8 cellular contexts compared by ENCODE assay signal in the genomic region with DNA sequence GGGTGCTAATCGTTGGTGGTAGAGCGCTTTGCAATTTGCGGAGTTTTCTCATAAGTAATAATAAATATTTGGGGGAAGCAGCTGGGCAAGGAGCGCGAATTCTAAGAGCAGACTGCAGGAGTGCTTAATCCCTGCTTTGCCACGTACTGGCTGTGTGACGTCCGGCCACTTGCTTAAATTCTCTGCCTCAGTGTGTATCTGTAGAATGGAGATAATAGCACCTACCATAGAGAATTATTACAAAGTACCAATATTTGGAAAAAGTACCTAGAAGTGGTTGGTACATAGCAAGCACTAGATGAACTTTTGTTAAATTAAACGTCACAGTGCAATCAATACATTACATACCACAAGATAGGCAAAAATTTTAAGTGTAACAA. TPM values are rescaled to one million over a fixed set of nuclear protein-coding genes. Genes with fewer than 3 reads are reported as not detected.
DNase-seq lines count a peak whose midpoint lies in the region; ATAC-seq, FAIRE-seq and TF ChIP-seq lines count a peak whose summit lies in the region.

No MANE protein-coding gene starts in this region.

- peak overlapping the region; percentile 95 for H3K27ac ChIP-seq in CD4-positive, CD25-positive, alpha-beta regulatory T cell (ENCODE audit: insufficient read depth, low read length, poor library complexity, severe bottlenecking)
- peak overlapping the region; percentile 54 to 83 for H3K27ac ChIP-seq in kidney (ENCODE audit: low read depth in 2 of 2, low read length in 2 of 2)
- H3K27ac ChIP-seq in testis, result peak overlapping the region; percentile 71 to 96

- no peaks in the 10 kb centered on the region for H3K9me3 Mint-ChIP-seq in CD4-positive, CD25-positive, alpha-beta regulatory T cell

- H3K4me3 ChIP-seq in CD4-positive, CD25-positive, alpha-beta regulatory T cell (ENCODE audit: low read depth, low read length), result peak overlapping the region; percentile 88
- peak overlapping the region; percentile 89 for H3K4me3 ChIP-seq in astrocyte of the cerebellum (ENCODE audit: low read depth, low read length)
- H3K4me3 ChIP-seq in kidney (ENCODE audit: low read length in 2 of 2), result peak overlapping the region; percentile 93
- peak overlapping the region; percentile 90 to 99 for H3K4me3 ChIP-seq in testis

- peak overlapping the region; percentile 43 for H3K9ac ChIP-seq in kidney (ENCODE audit: low read length in 2 of 2)

- intact Hi-C loops in kidney (cut with DNase I) (no loop called here), testis (cut with DNase I; ENCODE audit: low total_unique reads) (no loop called here), posterior cingulate gyrus (cut with DNase I) (loop anchor here (1.0 to 10.0 kb wide), 2 partner anchors 82 to 215 kb away; a partner anchor contains a TSS)

- H3K9me3 ChIP-seq in CD4-positive, CD25-positive, alpha-beta regulatory T cell (ENCODE audit: control insufficient read depth in 2 of 2, low read length in 2 of 2), result no peaks in the 10 kb centered on the region
- H3K9me3 ChIP-seq in kidney (ENCODE audit: control insufficient read depth in 1 of 2, low read length in 2 of 2) (no peaks in the 10 kb centered on the region), testis (no peaks in the 10 kb centered on the region)

- ATAC-seq in CD4-positive, CD25-positive, alpha-beta regulatory T cell (ENCODE audit: low read depth in 2 of 2), result no peak
- ATAC-seq in GM19467 (IDR thresholded peaks at IDR 0.05; ENCODE audit: unreplicated experiment) (peak; percentile 21), HG03469 (IDR thresholded peaks at IDR 0.05; ENCODE audit: unreplicated experiment) (peak; percentile 16)

- FAIRE-seq in kidney (lab: Jason Lieb, UNC), result no peak

- H3K27ac Mint-ChIP-seq in CD4-positive, CD25-positive, alpha-beta regulatory T cell, result peak overlapping the region in 2 of 3 donors; percentile 97 to 98

- TF ChIP-seq POLR2A in testis (IDR thresholded peaks at IDR 0.05), result no peak

- TF ChIP-seq CTCF in astrocyte of the cerebellum (IDR thresholded peaks at IDR 0.05; ENCODE audit: low read depth, low read length, missing control alignments) (no peak), kidney (IDR thresholded peaks at IDR 0.05; ENCODE audit: borderline replicate concordance, extremely low read depth, insufficient read depth) (no peak), testis (IDR thresholded peaks at IDR 0.05) (no peak)

- DNase-seq in CD4-positive, CD25-positive, alpha-beta regulatory T cell, result no peak
- DNase-seq in astrocyte of the cerebellum (ENCODE audit: low read depth), result no peak
- no peak for DNase-seq in kidney
- no peak for DNase-seq in testis
- DNase-seq in posterior cingulate gyrus, result no peak
- no peak for DNase-seq in T-helper 9 cell

- no peaks in the 10 kb centered on the region for H3K27me3 ChIP-seq in CD4-positive, CD25-positive, alpha-beta regulatory T cell (ENCODE audit: control insufficient read depth, insufficient read depth, low read length)
- H3K27me3 ChIP-seq in testis, result no peaks in the 10 kb centered on the region

- H3K36me3 ChIP-seq in CD4-positive, CD25-positive, alpha-beta regulatory T cell (ENCODE audit: control insufficient read depth, insufficient read depth, low read length), result peaks cover 3% of the 10 kb centered on the region
- H3K36me3 ChIP-seq in kidney (ENCODE audit: control insufficient read depth in 1 of 2, insufficient read depth in 2 of 2, low read length in 2 of 2) (no peaks in the 10 kb centered on the region), testis (ENCODE audit: low read depth, missing control alignments) (no peaks in the 10 kb centered on the region)

- no peaks in the 10 kb centered on the region for H3K36me3 Mint-ChIP-seq in CD4-positive, CD25-positive, alpha-beta regulatory T cell

- in situ Hi-C loops in astrocyte of the cerebellum (cut with HindIII; ENCODE audit: low sequenced_read_pairs), result no loop called here

- WGBS in testis, 2 donors, result 1% methylated on average over 9 of the region's 9 CpGs

- H3K4me1 Mint-ChIP-seq in CD4-positive, CD25-positive, alpha-beta regulatory T cell, result peaks cover 14 to 31% (median 19%) of the 10 kb centered on the region in 4 donors

- no peak overlapping the region for H3K4me3 Mint-ChIP-seq in CD4-positive, CD25-positive, alpha-beta regulatory T cell

- peaks cover 43% of the 10 kb centered on the region for H3K4me1 ChIP-seq in CD4-positive, CD25-positive, alpha-beta regulatory T cell (ENCODE audit: control insufficient read depth, insufficient read depth, low read length, poor library complexity, severe bottlenecking)
- H3K4me1 ChIP-seq in kidney (ENCODE audit: control insufficient read depth in 1 of 2, insufficient read depth in 1 of 2, low read depth in 1 of 2, low read length in 2 of 2) (peaks cover 11 to 12% of the 10 kb centered on the region in 2 donors), testis (peaks cover 25% of the 10 kb centered on the region)

- peaks cover 5% of the 10 kb centered on the region for H3K27me3 Mint-ChIP-seq in CD4-positive, CD25-positive, alpha-beta regulatory T cell

RNA-seq across cellular contexts. Expression of a gene that starts 0.6 kb away (rescaled TPM):
- 37.6 TPM for total RNA-seq in CD4-positive, CD25-positive, alpha-beta regulatory T cell
- polyA plus RNA-seq in CD4-positive, CD25-positive, alpha-beta regulatory T cell, result 10 to 100 TPM; 31.2 to 50.2 (median 33.6) TPM
- total RNA-seq in kidney (115 TPM), testis (100 to 1,000 TPM in 1 of 2 donors, 10 to 100 TPM in 1; 89.3 to 119 TPM)
- polyA plus RNA-seq in kidney (ENCODE audit: insufficient read depth, low read depth, low replicate concordance) (24.4 TPM), testis (ENCODE audit: insufficient read depth, low read depth, low replicate concordance) (43.6 TPM)

RNA-seq across cellular contexts. Expression of a gene that starts 24.2 kb away (rescaled TPM):
- 0.67 TPM for total RNA-seq in CD4-positive, CD25-positive, alpha-beta regulatory T cell
- under 1 TPM in 2 of 4 donors, not detected in 2; 0.25 to 0.29 TPM for polyA plus RNA-seq in CD4-positive, CD25-positive, alpha-beta regulatory T cell
- total RNA-seq in kidney, result 7.6 TPM
- polyA plus RNA-seq in kidney (ENCODE audit: insufficient read depth, low read depth, low replicate concordance), result 2.0 TPM
- under 1 TPM in 1 of 2 donors, not detected in 1; 0.68 TPM for total RNA-seq in testis
- polyA plus RNA-seq in testis (ENCODE audit: insufficient read depth, low read depth, low replicate concordance), result 1.1 TPM

Comparison
In these comparisons a context has a peak if more than half of its experiments do, and no peak if none do; other contexts are left out.
1. ATAC-seq: peak in GM19467 (single experiment) and HG03469 (single experiment); none in CD4-positive, CD25-positive, alpha-beta regulatory T cell (0 of 2).
2. Peak in every context shown above with its lines, with median percentiles within 50 percentile points of each other: H3K27ac ChIP-seq and H3K4me3 ChIP-seq.